ENCODE assay signal across 1 cellular context in the genomic region with DNA sequence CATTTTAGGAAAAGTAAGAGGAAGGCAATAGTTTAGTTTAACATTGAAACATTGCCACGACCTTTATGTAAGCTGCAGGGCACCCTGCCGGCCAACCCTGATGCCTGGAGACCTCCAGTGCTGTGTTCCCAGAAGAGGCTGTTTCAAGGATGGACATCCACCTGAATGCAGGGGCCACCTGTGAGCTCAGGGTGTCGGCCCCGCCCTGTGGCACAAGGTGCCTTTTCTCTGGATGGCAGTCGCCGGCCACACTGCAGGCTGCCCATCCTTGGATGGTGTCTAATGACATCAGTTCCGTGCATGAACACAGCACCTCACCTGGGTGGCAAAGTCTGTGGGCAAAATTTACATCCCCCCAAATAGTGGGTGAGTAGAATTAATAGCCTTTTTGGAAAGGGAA.
TF ChIP-seq lines count a peak whose summit lies in the region.

No MANE protein-coding gene starts in this region.

TF ChIP-seq in HepG2, 621 proteins besides CTCF, POLR2A, EP300 and RAD21 (continued from another document):
- TF ChIP-seq, protein P1, sequence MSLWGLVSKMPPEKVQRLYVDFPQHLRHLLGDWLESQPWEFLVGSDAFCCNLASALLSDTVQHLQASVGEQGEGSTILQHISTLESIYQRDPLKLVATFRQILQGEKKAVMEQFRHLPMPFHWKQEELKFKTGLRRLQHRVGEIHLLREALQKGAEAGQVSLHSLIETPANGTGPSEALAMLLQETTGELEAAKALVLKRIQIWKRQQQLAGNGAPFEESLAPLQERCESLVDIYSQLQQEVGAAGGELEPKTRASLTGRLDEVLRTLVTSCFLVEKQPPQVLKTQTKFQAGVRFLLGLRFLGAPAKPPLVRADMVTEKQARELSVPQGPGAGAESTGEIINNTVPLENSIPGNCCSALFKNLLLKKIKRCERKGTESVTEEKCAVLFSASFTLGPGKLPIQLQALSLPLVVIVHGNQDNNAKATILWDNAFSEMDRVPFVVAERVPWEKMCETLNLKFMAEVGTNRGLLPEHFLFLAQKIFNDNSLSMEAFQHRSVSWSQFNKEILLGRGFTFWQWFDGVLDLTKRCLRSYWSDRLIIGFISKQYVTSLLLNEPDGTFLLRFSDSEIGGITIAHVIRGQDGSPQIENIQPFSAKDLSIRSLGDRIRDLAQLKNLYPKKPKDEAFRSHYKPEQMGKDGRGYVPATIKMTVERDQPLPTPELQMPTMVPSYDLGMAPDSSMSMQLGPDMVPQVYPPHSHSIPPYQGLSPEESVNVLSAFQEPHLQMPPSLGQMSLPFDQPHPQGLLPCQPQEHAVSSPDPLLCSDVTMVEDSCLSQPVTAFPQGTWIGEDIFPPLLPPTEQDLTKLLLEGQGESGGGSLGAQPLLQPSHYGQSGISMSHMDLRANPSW (CRISPR knock-in tag; IDR thresholded peaks at IDR 0.05; ENCODE audit: borderline replicate concordance): no peak
